19 cellular contexts compared by ENCODE assay signal in genomic region chr9:122368642-122369041, GRCh38. TPM values are rescaled to one million over a fixed set of nuclear protein-coding genes. Genes with fewer than 3 reads are reported as not detected.
DNase-seq lines count a peak whose midpoint lies in the region; ATAC-seq, FAIRE-seq and TF ChIP-seq lines count a peak whose summit lies in the region.
"Had no signal": no experiment of that assay in that cellular context is flagged by ENCODE, and none has a peak within 500 bp of the region (broad histone marks: within the 10 kb centered on the region; RNA-seq: fewer than 3 reads in every experiment).

No MANE protein-coding gene starts in this region.

- TF ChIP-seq POLR2A in HepG2 (IDR thresholded peaks at IDR 0.05; ENCODE audit: insufficient read depth in 1 of 2, low read depth in 2 of 2, low read length in 2 of 2): no peak

- H3K79me2 ChIP-seq in HepG2 (ENCODE audit: insufficient read depth, low read length): no peaks in the 10 kb centered on the region

- in situ Hi-C loops in HepG2 (cut with HindIII; ENCODE audit: extremely low pct_ligation_motif_present, low pct_unique_long_range_greater_than_20kb): loop anchor here (25.0 kb wide), 1 partner anchor 444 kb away; the partner anchor contains the start of gene OR1K1

- no peak overlapping the region for H2AFZ ChIP-seq in HepG2 (ENCODE audit: low read length)

- CTCF ChIA-PET in HepG2 (lab: Yijun Ruan, JAX; ENCODE audit: low intra/inter-chr PET ratio, low total read pairs): no interaction called here

- TF ChIP-seq CTCF in RWPE2 (IDR thresholded peaks at IDR 0.05; ENCODE audit: poor library complexity, severe bottlenecking) (no peak), chondrocyte (IDR thresholded peaks at IDR 0.05) (no peak), HepG2 (CRISPR knock-in tag; IDR thresholded peaks at IDR 0.05) (no peak)

- no TSS peak for BruUV-seq in HepG2 (replicated peaks; lab: Mats Ljungman, UMichigan)

- TF ChIP-seq RAD21 in HepG2 (CRISPR knock-in tag; IDR thresholded peaks at IDR 0.05): no peak

- no peak overlapping the region for H3K4me3 Mint-ChIP-seq in chondrocyte (ENCODE audit: unreplicated experiment)
- H3K4me3 Mint-ChIP-seq: CD4-positive, alpha-beta T cell; H9 had no signal

- H4K20me1 ChIP-seq in HepG2 (ENCODE audit: insufficient read depth, low read length): no peaks in the 10 kb centered on the region

- H3K4me1 ChIP-seq in RWPE2 (ENCODE audit: insufficient read depth, poor library complexity, severe bottlenecking) (peaks cover 33% of the 10 kb centered on the region), HepG2 (ENCODE audit: insufficient read depth, low read length) (0 out of 2 replicates have a peak, but pooled peaks cover 4% of the 10 kb centered on the region)

- DNase-seq in RWPE2 (ENCODE audit: low spot score) (no peak), chondrocyte (ENCODE audit: low spot score) (peak; percentile 36), caudate nucleus (lab: John Stamatoyannopoulos, UW) (no peak), HepG2 (ENCODE audit: low spot score) (no peak), UCSD-AML1 (lab: John Stamatoyannopoulos, UW; ENCODE audit: unreplicated experiment) (no peak)
- DNase-seq: ACHN; Caco-2; CD4-positive, alpha-beta T cell; DMS79; GDM1; GOT3; H9; KBM-7 had no signal

- H3K4me2 ChIP-seq in HepG2 (ENCODE audit: low read depth, low read length): no peak overlapping the region

- H3K27me3 ChIP-seq in RWPE2 (ENCODE audit: insufficient read depth, poor library complexity, severe bottlenecking) (no peaks in the 10 kb centered on the region), HepG2 (ENCODE audit: control insufficient read depth in 1 of 2, insufficient read depth in 2 of 2, low read length in 2 of 2) (peaks cover 0 to 15% of the 10 kb centered on the region in 2 experiments)

- ATAC-seq in RWPE2 (ENCODE audit: low read depth): no peak
- no peak for ATAC-seq in HepG2

- intact Hi-C loops in HepG2 (cut with micrococcal nuclease; ENCODE audit: unreplicated experiment): no loop called here

- H3K4me3 ChIP-seq in RWPE2 (ENCODE audit: severe bottlenecking): no peak overlapping the region
- no peak overlapping the region for H3K4me3 ChIP-seq in skin epidermis
- no peak overlapping the region for H3K4me3 ChIP-seq in HepG2 (replicated peaks in 1 of 3; ENCODE audit: insufficient read depth in 1 of 3, low read depth in 2 of 3, low read length in 3 of 3)

- H3K4me1 Mint-ChIP-seq in chondrocyte (ENCODE audit: low read depth): peaks cover 4% of the 10 kb centered on the region

- TF ChIP-seq EP300 in HepG2 (IDR thresholded peaks at IDR 0.05; ENCODE audit: low read depth in 2 of 2, low read length in 2 of 2): no peak
- TF ChIP-seq EP300 in HepG2 (CRISPR knock-in tag; IDR thresholded peaks at IDR 0.05; ENCODE audit: borderline replicate concordance): no peak

- H3K36me3 ChIP-seq in RWPE2 (ENCODE audit: low read depth) (no peaks in the 10 kb centered on the region), HepG2 (replicated peaks in 1 of 2; ENCODE audit: control insufficient read depth in 1 of 2, insufficient read depth in 2 of 2, low read length in 2 of 2) (no peaks in the 10 kb centered on the region)

- H3K27me3 Mint-ChIP-seq in chondrocyte (ENCODE audit: low read depth): peaks cover 9% of the 10 kb centered on the region

- FAIRE-seq in HepG2 (lab: Jason Lieb, UNC): no peak
- FAIRE-seq: A204.1, D721Med, GM12892, GM18507 had no signal

- POLR2A ChIA-PET in HepG2 (lab: Yijun Ruan, JAX): no interaction called here

- no CpG with 5 or more reads among the region's 1 CpG for WGBS in HepG2 (ENCODE audit: low lambda C conversion rate)

- H3K27ac ChIP-seq in RWPE2 (ENCODE audit: poor library complexity, severe bottlenecking): peak overlapping the region; percentile 47
- H3K27ac ChIP-seq in skin epidermis: peak overlapping the region in 16 of 21 experiments; percentile 2 to 85 (median 57)
- no peak overlapping the region for H3K27ac ChIP-seq in caudate nucleus (ENCODE audit: low read depth, low read length)
- no peak overlapping the region for H3K27ac ChIP-seq in HepG2 (ENCODE audit: extremely low read length, insufficient read depth, low read length)
- H3K27ac ChIP-seq: C4-2B had no signal

- peaks cover 3% of the 10 kb centered on the region for H3K9me3 Mint-ChIP-seq in chondrocyte (ENCODE audit: low read depth)
- H3K9me3 Mint-ChIP-seq: CD4-positive, alpha-beta T cell; H9 had no signal

- H3K9me3 ChIP-seq in RWPE2 (ENCODE audit: severe bottlenecking): no peaks in the 10 kb centered on the region
- H3K9me3 ChIP-seq in HepG2 (ENCODE audit: low read length): no peaks in the 10 kb centered on the region
- H3K9me3 ChIP-seq: Caco-2 had no signal

- H3K27ac Mint-ChIP-seq in chondrocyte (ENCODE audit: unreplicated experiment): no peak overlapping the region
- H3K27ac Mint-ChIP-seq: CD4-positive, alpha-beta T cell; H9 had no signal

- H3K36me3 Mint-ChIP-seq in chondrocyte (ENCODE audit: low read depth): peaks cover 4% of the 10 kb centered on the region

- H3K9ac ChIP-seq in HepG2 (ENCODE audit: insufficient read depth, low read depth, low read length): no peak overlapping the region

TF ChIP-seq in HepG2, 621 proteins besides CTCF, POLR2A, EP300 and RAD21 (continues in another document):
- no peak for TF ChIP-seq ZNF253 (CRISPR knock-in tag; IDR thresholded peaks at IDR 0.05; ENCODE audit: borderline replicate concordance)
- TF ChIP-seq SRF (IDR thresholded peaks at IDR 0.05; ENCODE audit: low read depth, low read length): no peak
- TF ChIP-seq, protein P1, sequence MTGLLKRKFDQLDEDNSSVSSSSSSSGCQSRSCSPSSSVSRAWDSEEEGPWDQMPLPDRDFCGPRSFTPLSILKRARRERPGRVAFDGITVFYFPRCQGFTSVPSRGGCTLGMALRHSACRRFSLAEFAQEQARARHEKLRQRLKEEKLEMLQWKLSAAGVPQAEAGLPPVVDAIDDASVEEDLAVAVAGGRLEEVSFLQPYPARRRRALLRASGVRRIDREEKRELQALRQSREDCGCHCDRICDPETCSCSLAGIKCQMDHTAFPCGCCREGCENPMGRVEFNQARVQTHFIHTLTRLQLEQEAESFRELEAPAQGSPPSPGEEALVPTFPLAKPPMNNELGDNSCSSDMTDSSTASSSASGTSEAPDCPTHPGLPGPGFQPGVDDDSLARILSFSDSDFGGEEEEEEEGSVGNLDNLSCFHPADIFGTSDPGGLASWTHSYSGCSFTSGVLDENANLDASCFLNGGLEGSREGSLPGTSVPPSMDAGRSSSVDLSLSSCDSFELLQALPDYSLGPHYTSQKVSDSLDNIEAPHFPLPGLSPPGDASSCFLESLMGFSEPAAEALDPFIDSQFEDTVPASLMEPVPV (CRISPR knock-in tag; IDR thresholded peaks at IDR 0.05): no peak
- TF ChIP-seq ZNF878 (CRISPR knock-in tag; IDR thresholded peaks at IDR 0.05): no peak
- TF ChIP-seq IRF2 (CRISPR knock-in tag; IDR thresholded peaks at IDR 0.05): no peak
- no peak for TF ChIP-seq HNRNPK (IDR thresholded peaks at IDR 0.05; ENCODE audit: low read depth, low read length, poor library complexity, severe bottlenecking)
- TF ChIP-seq RARA (CRISPR knock-in tag; IDR thresholded peaks at IDR 0.05): no peak
- no peak for TF ChIP-seq SALL2 (CRISPR knock-in tag; IDR thresholded peaks at IDR 0.05)
- no peak for TF ChIP-seq RFX5 (IDR thresholded peaks at IDR 0.05; ENCODE audit: low read depth, low read length)
- TF ChIP-seq CAMTA2 (CRISPR knock-in tag; IDR thresholded peaks at IDR 0.05; ENCODE audit: borderline replicate concordance): no peak
- no peak for TF ChIP-seq HOXA3 (CRISPR knock-in tag; IDR thresholded peaks at IDR 0.05)
- TF ChIP-seq, protein P2, sequence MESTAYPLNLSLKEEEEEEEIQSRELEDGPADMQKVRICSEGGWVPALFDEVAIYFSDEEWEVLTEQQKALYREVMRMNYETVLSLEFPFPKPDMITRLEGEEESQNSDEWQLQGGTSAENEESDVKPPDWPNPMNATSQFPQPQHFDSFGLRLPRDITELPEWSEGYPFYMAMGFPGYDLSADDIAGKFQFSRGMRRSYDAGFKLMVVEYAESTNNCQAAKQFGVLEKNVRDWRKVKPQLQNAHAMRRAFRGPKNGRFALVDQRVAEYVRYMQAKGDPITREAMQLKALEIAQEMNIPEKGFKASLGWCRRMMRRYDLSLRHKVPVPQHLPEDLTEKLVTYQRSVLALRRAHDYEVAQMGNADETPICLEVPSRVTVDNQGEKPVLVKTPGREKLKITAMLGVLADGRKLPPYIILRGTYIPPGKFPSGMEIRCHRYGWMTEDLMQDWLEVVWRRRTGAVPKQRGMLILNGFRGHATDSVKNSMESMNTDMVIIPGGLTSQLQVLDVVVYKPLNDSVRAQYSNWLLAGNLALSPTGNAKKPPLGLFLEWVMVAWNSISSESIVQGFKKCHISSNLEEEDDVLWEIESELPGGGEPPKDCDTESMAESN (CRISPR knock-in tag; conservative IDR thresholded peaks at IDR 0.05): no peak
- no peak for TF ChIP-seq ZNF556 (CRISPR knock-in tag; IDR thresholded peaks at IDR 0.05; ENCODE audit: borderline replicate concordance)
- no peak for TF ChIP-seq ZNF10 (CRISPR knock-in tag; IDR thresholded peaks at IDR 0.05; ENCODE audit: borderline replicate concordance, low read depth)

RNA-seq across cellular contexts. Expression of gene PTGS1, which starts 2.2 kb away (rescaled TPM):
- total RNA-seq in chondrocyte: 0.59 to 2.7 TPM (median 0.97 TPM) in 3 replicates
- total RNA-seq in HepG2 (2016; rRNA removed; fragmentation: Illumina TruSeq; extraction: Trizol): 0.06 and 0.07 TPM in 2 replicates
- not detected in 2 replicates for total RNA-seq in HepG2 (2016; cell fraction: cytosol; rRNA removed; fragmentation: Illumina TruSeq; extraction: Trizol; ENCODE audit: low read depth)
- total RNA-seq in HepG2 (2016; cell fraction: insoluble cytoplasmic fraction; rRNA removed; fragmentation: Illumina TruSeq; extraction: Trizol): 0.11 TPM in 1 of 2 replicates, not detected in the other
- total RNA-seq in HepG2 (2016; cell fraction: membrane; rRNA removed; fragmentation: Illumina TruSeq; extraction: Trizol): 0.03 TPM in 1 of 2 replicates, not detected in the other
- total RNA-seq in HepG2 (2016; cell fraction: nucleus; rRNA removed; fragmentation: Illumina TruSeq; extraction: Trizol): not detected in 2 replicates
- polyA plus RNA-seq in HepG2 (2011; rRNA removed): 0.05 and 0.08 TPM in 2 replicates
- polyA plus RNA-seq in HepG2 (2011; cell fraction: cytosol; rRNA removed): 0.06 and 0.15 TPM in 2 replicates
- polyA plus RNA-seq in HepG2 (2011; cell fraction: nucleus; rRNA removed): 0.09 and 0.10 TPM in 2 replicates
- 0.07 and 0.08 TPM in 2 replicates for polyA plus RNA-seq in HepG2 (2012)
- not detected in 2 replicates for polyA plus RNA-seq in HepG2 (2016; cell fraction: cytosol; fragmentation: Illumina TruSeq; extraction: Trizol; ENCODE audit: low read depth)
- not detected in 2 replicates for polyA plus RNA-seq in HepG2 (2016; cell fraction: insoluble cytoplasmic fraction; fragmentation: Illumina TruSeq; extraction: Trizol; ENCODE audit: low read depth)
- polyA plus RNA-seq in HepG2 (2016; cell fraction: membrane; fragmentation: Illumina TruSeq; extraction: Trizol; ENCODE audit: low read depth): 0.08 TPM in 1 of 2 replicates, not detected in the other
- polyA plus RNA-seq in HepG2 (2016; cell fraction: nucleus; fragmentation: Illumina TruSeq; extraction: Trizol; ENCODE audit: insufficient read depth, low read depth): not detected in 2 replicates
- 0.28 and 8.6 TPM in 2 replicates for polyA minus RNA-seq in HepG2 (2011; rRNA and poly(A)+ RNA removed; ENCODE audit: low replicate concordance)
- not detected in 2 replicates for polyA minus RNA-seq in HepG2 (2011; cell fraction: cytosol; rRNA and poly(A)+ RNA removed)
- 0.12 TPM in 1 of 2 replicates, not detected in the other for polyA minus RNA-seq in HepG2 (2011; cell fraction: nucleus; rRNA and poly(A)+ RNA removed)

Comparison
In these comparisons a context has a peak if more than half of its experiments do, and no peak if none do; other contexts are left out.
1. H3K27ac ChIP-seq: peak in RWPE2 (single experiment) and skin epidermis (16 of 21); none in caudate nucleus (single experiment) and HepG2 (single experiment).